ENCODE assay signal across 19 cellular contexts in genomic region chr7:6269527-6269926, GRCh38. TPM values are rescaled to one million over a fixed set of nuclear protein-coding genes. Genes with fewer than 3 reads are reported as not detected.
DNase-seq lines count a peak whose midpoint lies in the region; ATAC-seq and TF ChIP-seq lines count a peak whose summit lies in the region.
"Had no signal": no experiment of that assay in that cellular context is flagged by ENCODE, and none has a peak within 500 bp of the region (broad histone marks: within the 10 kb centered on the region; RNA-seq: fewer than 3 reads in every experiment).

No MANE protein-coding gene starts in this region.

- H3K4me3 Mint-ChIP-seq in natural killer cell (peak overlapping the region; percentile 25), osteocyte (ENCODE audit: unreplicated experiment) (peak overlapping the region; percentile 85), T-helper 17 cell (no peak overlapping the region)
- no peak overlapping the region for H3K4me3 Mint-ChIP-seq in natural killer cell treated with Interleukin-12 subunit alpha and Interleukin-12 subunit beta and Interleukin-15 and Interleukin-18, amount 100 ng/mL, for 72 hours
- H3K4me3 Mint-ChIP-seq: naive thymus-derived CD4-positive, alpha-beta T cell; T-helper 2 cell treated with Interferon-gamma antibody and Interleukin-4, amounts not matched to agents 5 μg/mL and 100 μg/mL, for 36 hours had no signal

- DNase-seq in natural killer cell (no peak), ascending aorta (ENCODE audit: low spot score in 2 of 2) (no peak), osteocyte (ENCODE audit: extremely low spot score, unreplicated experiment) (no peak), COR-L47 (lab: John Stamatoyannopoulos, UW) (no peak), T-helper 17 cell (no peak), aorta (no peak)
- DNase-seq in natural killer cell treated with Interleukin-12 subunit alpha and Interleukin-12 subunit beta and Interleukin-15 and Interleukin-18, amount 100 ng/mL, for 72 hours (ENCODE audit: low spot score), result no peak
- DNase-seq: activated CD4-positive, CD25-positive, alpha-beta regulatory T cell treated with anti-CD3 and anti-CD28 coated beads, Interleukin-2, amount 50 U/mL, for 72 hours; activated naive CD4-positive, alpha-beta T cell treated with anti-CD3 and anti-CD28 coated beads, Interleukin-2, amount 50 U/mL, for 16 hours; activated T-cell treated with anti-CD3 and anti-CD28 coated beads, Interleukin-2, amount 50 U/mL, for 48 hours; KBM-7; naive thymus-derived CD4-positive, alpha-beta T cell; NCI-H2029 treated with DMSO at 0.1 percent for 48 hours; PC-3; stimulated activated CD4-positive, alpha-beta T cell treated with anti-CD3 and anti-CD28 coated beads, Interleukin-4, amount 100 ng/mL, for 1 hour had no signal

- no peak overlapping the region for H3K27ac Mint-ChIP-seq in natural killer cell
- H3K27ac Mint-ChIP-seq in natural killer cell treated with Interleukin-12 subunit alpha and Interleukin-12 subunit beta and Interleukin-15 and Interleukin-18, amount 100 ng/mL, for 72 hours, result no peak overlapping the region
- H3K27ac Mint-ChIP-seq in osteocyte (ENCODE audit: unreplicated experiment), result peak overlapping the region; percentile 61
- H3K27ac Mint-ChIP-seq in T-helper 17 cell, result no peak overlapping the region
- H3K27ac Mint-ChIP-seq: naive thymus-derived CD4-positive, alpha-beta T cell; progenitor cell of endocrine pancreas; T-helper 2 cell treated with Interferon-gamma antibody and Interleukin-4, amounts not matched to agents 5 μg/mL and 100 μg/mL, for 36 hours had no signal

- H3K9me3 ChIP-seq in ascending aorta (no peaks in the 10 kb centered on the region), T-helper 17 cell (ENCODE audit: control insufficient read depth, low read length, poor library complexity, severe bottlenecking) (no peaks in the 10 kb centered on the region), aorta (ENCODE audit: control insufficient read depth, low read length) (no peaks in the 10 kb centered on the region)
- H3K9me3 ChIP-seq: SJSA1 had no signal

- intact Hi-C loops in natural killer cell (cut with micrococcal nuclease), result no loop called here
- intact Hi-C loops in ascending aorta (cut with DNase I), result no loop called here
- intact Hi-C loops in aorta (cut with DNase I), result no loop called here

- H3K36me3 Mint-ChIP-seq in natural killer cell (no peaks in the 10 kb centered on the region), osteocyte (ENCODE audit: unreplicated experiment) (no peaks in the 10 kb centered on the region), T-helper 17 cell (ENCODE audit: low read depth) (peaks cover 5% of the 10 kb centered on the region)
- H3K36me3 Mint-ChIP-seq in natural killer cell treated with Interleukin-12 subunit alpha and Interleukin-12 subunit beta and Interleukin-15 and Interleukin-18, amount 100 ng/mL, for 72 hours, result no peaks in the 10 kb centered on the region
- H3K36me3 Mint-ChIP-seq: naive thymus-derived CD4-positive, alpha-beta T cell had no signal

- H3K4me3 ChIP-seq in ascending aorta (no peak overlapping the region), aorta (ENCODE audit: low read length in 2 of 2) (no peak overlapping the region)
- H3K4me3 ChIP-seq: SJSA1, smooth muscle cell had no signal

- ATAC-seq in natural killer cell, result no peak
- no peak for ATAC-seq in natural killer cell treated with Interleukin-12 subunit alpha and Interleukin-12 subunit beta and Interleukin-15 and Interleukin-18, amount 100 ng/mL, for 72 hours
- ATAC-seq in T-helper 17 cell, result no peak
- ATAC-seq in aorta (ENCODE audit: low FRiP score), result no peak
- ATAC-seq: naive thymus-derived CD4-positive, alpha-beta T cell; PC-3 had no signal

- H3K27me3 ChIP-seq in ascending aorta (no peaks in the 10 kb centered on the region), aorta (ENCODE audit: control insufficient read depth in 1 of 2, insufficient read depth in 2 of 2, low read length in 1 of 2) (no peaks in the 10 kb centered on the region)
- H3K27me3 ChIP-seq: SJSA1 had no signal

- no peaks in the 10 kb centered on the region for H3K9me3 Mint-ChIP-seq in natural killer cell
- H3K9me3 Mint-ChIP-seq in natural killer cell treated with Interleukin-12 subunit alpha and Interleukin-12 subunit beta and Interleukin-15 and Interleukin-18, amount 100 ng/mL, for 72 hours, result no peaks in the 10 kb centered on the region
- H3K9me3 Mint-ChIP-seq in osteocyte (ENCODE audit: unreplicated experiment), result no peaks in the 10 kb centered on the region
- H3K9me3 Mint-ChIP-seq: T-helper 2 cell treated with Interferon-gamma antibody and Interleukin-4, amounts not matched to agents 5 μg/mL and 100 μg/mL, for 36 hours had no signal

- peaks cover 0 to 13% of the 10 kb centered on the region in 2 donors for H3K27me3 Mint-ChIP-seq in natural killer cell (ENCODE audit: low read depth in 2 of 2)
- H3K27me3 Mint-ChIP-seq in natural killer cell treated with Interleukin-12 subunit alpha and Interleukin-12 subunit beta and Interleukin-15 and Interleukin-18, amount 100 ng/mL, for 72 hours, result peaks cover 8 to 30% of the 10 kb centered on the region in 2 donors
- no peaks in the 10 kb centered on the region for H3K27me3 Mint-ChIP-seq in osteocyte (ENCODE audit: unreplicated experiment)
- peaks cover 8% of the 10 kb centered on the region for H3K27me3 Mint-ChIP-seq in T-helper 17 cell

- WGBS in aorta, 2 donors, result 5 to 6% methylated on average over 4 of the region's 4 CpGs

- H3K27ac ChIP-seq in ascending aorta (peak overlapping the region; percentile 19 to 67), aorta (ENCODE audit: low read depth in 1 of 2, low read length in 2 of 2) (no peak overlapping the region)
- H3K27ac ChIP-seq: SJSA1 had no signal

- H3K4me1 Mint-ChIP-seq in natural killer cell (peaks cover 26 to 53% of the 10 kb centered on the region in 2 donors), osteocyte (ENCODE audit: unreplicated experiment) (peaks cover 62% of the 10 kb centered on the region), T-helper 17 cell (peaks cover 42% of the 10 kb centered on the region)
- peaks cover 19 to 25% of the 10 kb centered on the region in 2 donors for H3K4me1 Mint-ChIP-seq in natural killer cell treated with Interleukin-12 subunit alpha and Interleukin-12 subunit beta and Interleukin-15 and Interleukin-18, amount 100 ng/mL, for 72 hours (ENCODE audit: low read depth in 2 of 2)

- H3K36me3 ChIP-seq in ascending aorta, result no peaks in the 10 kb centered on the region
- no peaks in the 10 kb centered on the region for H3K36me3 ChIP-seq in aorta (ENCODE audit: control insufficient read depth in 1 of 2, insufficient read depth in 2 of 2, low read length in 1 of 2)

- peaks cover 6 to 23% of the 10 kb centered on the region in 2 donors for H3K4me1 ChIP-seq in ascending aorta
- no peaks in the 10 kb centered on the region for H3K4me1 ChIP-seq in aorta (ENCODE audit: control insufficient read depth in 1 of 2, insufficient read depth in 2 of 2, low read length in 2 of 2)

- no peak for TF ChIP-seq CTCF in natural killer cell (IDR thresholded peaks at IDR 0.05)
- no peak for TF ChIP-seq CTCF in ascending aorta (IDR thresholded peaks at IDR 0.05)
- TF ChIP-seq CTCF in osteocyte (IDR thresholded peaks at IDR 0.05), result no peak

RNA-seq across cellular contexts. Expression of gene CYTH3, which starts 2.9 kb away (rescaled TPM):
- total RNA-seq in natural killer cell (10 to 100 TPM in 2 of 3 donors, 1 to 10 TPM in 1; 7.7 to 42.6 (median 13.6) TPM), ascending aorta (51.8 TPM), osteocyte (63.9 and 66.6 TPM in 2 replicates), T-helper 17 cell (10 to 100 TPM; 23.1 to 25.8 TPM), aorta (10 to 100 TPM; 60.5 to 63.7 TPM)
- 1 to 10 TPM in 1 of 2 donors, under 1 TPM in 1; 0.64 to 5.4 TPM for total RNA-seq in natural killer cell treated with Interleukin-12 subunit alpha and Interleukin-12 subunit beta and Interleukin-15 and Interleukin-18, amount 100 ng/mL, for 72 hours
- polyA plus RNA-seq in aorta, result 10 to 100 TPM; 20.2 to 37.6 TPM

Comparison
In these comparisons a context has a peak if more than half of its experiments do, and no peak if none do; other contexts are left out.
1. H3K4me3 Mint-ChIP-seq: peak in natural killer cell (single experiment) and osteocyte (single experiment); none in natural killer cell treated with Interleukin-12 subunit alpha and Interleukin-12 subunit beta and Interleukin-15 and Interleukin-18, amount 100 ng/mL, for 72 hours (single experiment) and T-helper 17 cell (single experiment).
2. H3K27ac ChIP-seq: peak in ascending aorta (2 of 2); none in aorta (0 of 2).